16 cellular contexts compared by ENCODE assay signal in genomic region chr9:94864183-94864582, GRCh38.
DNase-seq lines count a peak whose midpoint lies in the region; ATAC-seq and TF ChIP-seq lines count a peak whose summit lies in the region.
"Had no signal": no experiment of that assay in that cellular context is flagged by ENCODE, and none has a peak within 500 bp of the region (broad histone marks: within the 10 kb centered on the region; RNA-seq: fewer than 3 reads in every experiment).

No MANE protein-coding gene starts in this region.

- peak overlapping the region; percentile 4 to 96 (median 90) for H3K27ac ChIP-seq in gastrocnemius medialis
- H3K27ac ChIP-seq: KMS-11 had no signal

- H3K9me3 Mint-ChIP-seq in natural killer cell (no peaks in the 10 kb centered on the region), endothelial cell (ENCODE audit: unreplicated experiment) (no peaks in the 10 kb centered on the region)
- no peaks in the 10 kb centered on the region for H3K9me3 Mint-ChIP-seq in natural killer cell treated with Interleukin-12 subunit alpha and Interleukin-12 subunit beta and Interleukin-15 and Interleukin-18, amount 100 ng/mL, for 72 hours
- H3K9me3 Mint-ChIP-seq: activated CD8-positive, alpha-beta T cell treated with anti-CD3 and anti-CD28 coated beads for 36 hours had no signal

- H3K4me1 ChIP-seq in gastrocnemius medialis, result peaks cover 62 to 70% of the 10 kb centered on the region in 2 donors

- peaks cover 48 to 49% of the 10 kb centered on the region in 2 donors for H3K4me1 Mint-ChIP-seq in natural killer cell
- H3K4me1 Mint-ChIP-seq in natural killer cell treated with Interleukin-12 subunit alpha and Interleukin-12 subunit beta and Interleukin-15 and Interleukin-18, amount 100 ng/mL, for 72 hours (ENCODE audit: low read depth in 2 of 2), result peaks cover 42 to 48% of the 10 kb centered on the region in 2 donors
- peaks cover 24% of the 10 kb centered on the region for H3K4me1 Mint-ChIP-seq in endothelial cell (ENCODE audit: unreplicated experiment)

- peak overlapping the region; percentile 64 to 96 for H3K27ac Mint-ChIP-seq in natural killer cell
- no peak overlapping the region for H3K27ac Mint-ChIP-seq in natural killer cell treated with Interleukin-12 subunit alpha and Interleukin-12 subunit beta and Interleukin-15 and Interleukin-18, amount 100 ng/mL, for 72 hours
- H3K27ac Mint-ChIP-seq in endothelial cell (ENCODE audit: unreplicated experiment), result no peak overlapping the region
- H3K27ac Mint-ChIP-seq: activated CD8-positive, alpha-beta T cell treated with anti-CD3 and anti-CD28 coated beads for 36 hours had no signal

- no peaks in the 10 kb centered on the region for H3K27me3 ChIP-seq in gastrocnemius medialis

- H3K4me3 ChIP-seq in fibroblast of villous mesenchyme (ENCODE audit: low read depth, low read length) (no peak overlapping the region), gastrocnemius medialis (no peak overlapping the region)

- H3K36me3 Mint-ChIP-seq in natural killer cell, result no peaks in the 10 kb centered on the region
- no peaks in the 10 kb centered on the region for H3K36me3 Mint-ChIP-seq in natural killer cell treated with Interleukin-12 subunit alpha and Interleukin-12 subunit beta and Interleukin-15 and Interleukin-18, amount 100 ng/mL, for 72 hours
- peaks cover 4% of the 10 kb centered on the region for H3K36me3 Mint-ChIP-seq in endothelial cell (ENCODE audit: low read depth, unreplicated experiment)

- intact Hi-C loops in natural killer cell (cut with micrococcal nuclease) (loop anchor here (5.0 kb wide), 2 partner anchors 37 to 1013 kb away; partner anchors contain the start of gene ERCC6L2), gastrocnemius medialis (cut with DNase I; ENCODE audit: low total_unique reads) (loop anchor here (2.0 kb wide), 1 partner anchor 59 kb away; no protein-coding TSS in a partner anchor)

- H3K27me3 Mint-ChIP-seq in natural killer cell (ENCODE audit: low read depth in 2 of 2), result no peaks in the 10 kb centered on the region
- no peaks in the 10 kb centered on the region for H3K27me3 Mint-ChIP-seq in natural killer cell treated with Interleukin-12 subunit alpha and Interleukin-12 subunit beta and Interleukin-15 and Interleukin-18, amount 100 ng/mL, for 72 hours
- peaks cover 3% of the 10 kb centered on the region for H3K27me3 Mint-ChIP-seq in endothelial cell (ENCODE audit: unreplicated experiment)
- H3K27me3 Mint-ChIP-seq: activated CD8-positive, alpha-beta T cell treated with anti-CD3 and anti-CD28 coated beads for 36 hours had no signal

- no peaks in the 10 kb centered on the region for H3K36me3 ChIP-seq in gastrocnemius medialis

- no peaks in the 10 kb centered on the region for H3K9me3 ChIP-seq in gastrocnemius medialis

- no peak for ATAC-seq in natural killer cell
- ATAC-seq in natural killer cell treated with Interleukin-12 subunit alpha and Interleukin-12 subunit beta and Interleukin-15 and Interleukin-18, amount 100 ng/mL, for 72 hours, result no peak
- ATAC-seq in gastrocnemius medialis, result no peak
- ATAC-seq in GM21390 (IDR thresholded peaks at IDR 0.05; ENCODE audit: unreplicated experiment), result no peak
- ATAC-seq in HG03039 (IDR thresholded peaks at IDR 0.05; ENCODE audit: unreplicated experiment), result no peak
- ATAC-seq: activated CD8-positive, alpha-beta T cell treated with anti-CD3 and anti-CD28 coated beads for 36 hours; stimulated activated naive CD8-positive, alpha-beta T cell treated with anti-CD3 and anti-CD28 coated beads, Interleukin-15, Interleukin-2, amounts not matched to agents 100 U/mL and 50 U/mL, for 24 hours had no signal

- no peak for DNase-seq in natural killer cell
- no peak for DNase-seq in natural killer cell treated with Interleukin-12 subunit alpha and Interleukin-12 subunit beta and Interleukin-15 and Interleukin-18, amount 100 ng/mL, for 72 hours (ENCODE audit: low spot score)
- DNase-seq in fibroblast of villous mesenchyme (ENCODE audit: low read depth), result peak; percentile 56
- DNase-seq in gastrocnemius medialis, result no peak
- no peak for DNase-seq in endothelial cell (ENCODE audit: low spot score)
- no peak for DNase-seq in ecto neural progenitor cell (ENCODE audit: low spot score)
- DNase-seq: ACHN; activated CD8-positive, alpha-beta T cell treated with anti-CD3 and anti-CD28 coated beads for 36 hours; mesendoderm; NCI-H345; nucleus accumbens; small intestine; stimulated activated naive CD8-positive, alpha-beta T cell treated with anti-CD3 and anti-CD28 coated beads, Interleukin-15, Interleukin-2, amounts not matched to agents 100 U/mL and 50 U/mL, for 24 hours had no signal

- TF ChIP-seq POLR2A in gastrocnemius medialis (IDR thresholded peaks at IDR 0.05), result no peak

- peak overlapping the region; percentile 5 for H3K4me3 Mint-ChIP-seq in natural killer cell
- no peak overlapping the region for H3K4me3 Mint-ChIP-seq in natural killer cell treated with Interleukin-12 subunit alpha and Interleukin-12 subunit beta and Interleukin-15 and Interleukin-18, amount 100 ng/mL, for 72 hours
- no peak overlapping the region for H3K4me3 Mint-ChIP-seq in endothelial cell (ENCODE audit: unreplicated experiment)
- H3K4me3 Mint-ChIP-seq: activated CD8-positive, alpha-beta T cell treated with anti-CD3 and anti-CD28 coated beads for 36 hours had no signal

- no peak for TF ChIP-seq CTCF in natural killer cell (IDR thresholded peaks at IDR 0.05)
- no peak for TF ChIP-seq CTCF in fibroblast of villous mesenchyme (IDR thresholded peaks at IDR 0.05; ENCODE audit: insufficient read depth, low read depth, low read length)
- TF ChIP-seq CTCF in gastrocnemius medialis (IDR thresholded peaks at IDR 0.05 in 4 of 5, conservative IDR thresholded peaks at IDR 0.05 in 1 of 5), result no peak
- TF ChIP-seq CTCF in endothelial cell (IDR thresholded peaks at IDR 0.05; ENCODE audit: unreplicated experiment), result no peak

- in situ Hi-C loops in gastrocnemius medialis (cut with MboI; ENCODE audit: low sequenced_read_pairs in 4 of 4), result no loop called here

Comparison
In these comparisons a context has a peak if more than half of its experiments do, and no peak if none do; other contexts are left out.
1. H3K27ac Mint-ChIP-seq: peak in natural killer cell (2 of 2); none in natural killer cell treated with Interleukin-12 subunit alpha and Interleukin-12 subunit beta and Interleukin-15 and Interleukin-18, amount 100 ng/mL, for 72 hours (0 of 2) and endothelial cell (single experiment).